Comparison of ENCODE assay signal across 11 cellular contexts in the genomic region with DNA sequence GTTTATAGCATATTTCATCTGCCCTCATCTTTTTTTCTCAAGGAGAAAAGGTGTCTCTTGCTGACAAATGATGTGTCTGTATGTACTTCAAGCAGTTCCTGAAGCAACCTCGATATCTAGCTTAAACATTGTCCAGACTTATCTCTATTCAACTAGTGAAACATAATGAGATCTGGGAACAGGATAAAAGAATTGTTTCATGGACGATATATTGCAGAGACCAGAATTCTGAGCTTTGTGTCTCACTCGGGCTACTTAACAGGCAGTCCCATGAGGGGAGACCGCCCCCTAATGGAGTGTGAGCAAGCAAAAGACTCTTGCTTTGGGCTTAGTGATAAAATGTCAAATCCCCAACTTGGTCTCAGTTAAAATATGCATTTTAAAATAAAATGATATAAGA.
DNase-seq lines count a peak whose midpoint lies in the region; ATAC-seq, FAIRE-seq and TF ChIP-seq lines count a peak whose summit lies in the region.
"Had no signal": no experiment of that assay in that cellular context is flagged by ENCODE, and none has a peak within 500 bp of the region (broad histone marks: within the 10 kb centered on the region; RNA-seq: fewer than 3 reads in every experiment).

No MANE protein-coding gene starts in this region.

- H3K27ac Mint-ChIP-seq in naive thymus-derived CD8-positive, alpha-beta T cell, result no peak overlapping the region
- H3K27ac Mint-ChIP-seq: dendritic cell treated with granulocyte-macrophage colony-stimulating factor and Interleukin-4, amounts not matched to agents 40 ng/mL and 50 ng/mL, for 4 days; naive B cell; stimulated activated memory B cell treated with anti-CD40 and anti-IgM and Interleukin-4, amounts not matched to agents 10 μg/mL and 1 μg/mL and 100 μg/mL, for 72 hours had no signal

- peaks cover 0 to 42% (median 14%) of the 10 kb centered on the region in 9 donors for H3K9me3 Mint-ChIP-seq in naive thymus-derived CD8-positive, alpha-beta T cell

- H3K27me3 Mint-ChIP-seq in naive thymus-derived CD8-positive, alpha-beta T cell, result no peaks in the 10 kb centered on the region
- H3K27me3 Mint-ChIP-seq: dendritic cell treated with granulocyte-macrophage colony-stimulating factor and Interleukin-4, amounts not matched to agents 40 ng/mL and 50 ng/mL, for 4 days; naive B cell; stimulated activated memory B cell treated with anti-CD40 and anti-IgM and Interleukin-4, amounts not matched to agents 10 μg/mL and 1 μg/mL and 100 μg/mL, for 72 hours had no signal

- peaks cover 0 to 4% (median 0%) of the 10 kb centered on the region in 3 donors for H3K36me3 Mint-ChIP-seq in naive thymus-derived CD8-positive, alpha-beta T cell
- H3K36me3 Mint-ChIP-seq: naive B cell; stimulated activated memory B cell treated with anti-CD40 and anti-IgM and Interleukin-4, amounts not matched to agents 10 μg/mL and 1 μg/mL and 100 μg/mL, for 72 hours had no signal

- H3K27me3 ChIP-seq in SJCRH30 (no peaks in the 10 kb centered on the region), lower lobe of right lung (ENCODE audit: low read depth) (no peaks in the 10 kb centered on the region), esophagus squamous epithelium (no peaks in the 10 kb centered on the region)

- no peak for DNase-seq in D721Med (ENCODE audit: insufficient read length, low spot score)
- DNase-seq in NCI-H1092 (lab: John Stamatoyannopoulos, UW), result peak; percentile 44
- DNase-seq in SJCRH30, result peak; percentile 72 to 82
- peak; percentile 9 for DNase-seq in kidney tubule cell (ENCODE audit: low spot score)
- DNase-seq in activated T-cell treated with anti-CD3 and anti-CD28 coated beads for 4 hours, result no peak
- DNase-seq in naive thymus-derived CD8-positive, alpha-beta T cell, result no peak
- no peak for DNase-seq in lower lobe of right lung
- no peak for DNase-seq in esophagus squamous epithelium (lab: John Stamatoyannopoulos, UW)
- DNase-seq: naive B cell had no signal

- intact Hi-C loops in lower lobe of right lung (cut with DNase I) (no loop called here), esophagus squamous epithelium (cut with DNase I) (no loop called here)

- H3K36me3 ChIP-seq in SJCRH30 (no peaks in the 10 kb centered on the region), lower lobe of right lung (no peaks in the 10 kb centered on the region), esophagus squamous epithelium (no peaks in the 10 kb centered on the region)

- H3K4me1 ChIP-seq in SJCRH30, result no peaks in the 10 kb centered on the region
- no peaks in the 10 kb centered on the region for H3K4me1 ChIP-seq in lower lobe of right lung
- no peaks in the 10 kb centered on the region for H3K4me1 ChIP-seq in esophagus squamous epithelium

- no peak overlapping the region for H3K4me3 ChIP-seq in SJCRH30
- no peak overlapping the region for H3K4me3 ChIP-seq in lower lobe of right lung
- no peak overlapping the region for H3K4me3 ChIP-seq in esophagus squamous epithelium

- no peak overlapping the region for H3K27ac ChIP-seq in SJCRH30
- no peak overlapping the region for H3K27ac ChIP-seq in lower lobe of right lung
- H3K27ac ChIP-seq in esophagus squamous epithelium, result no peak overlapping the region

- ATAC-seq in naive thymus-derived CD8-positive, alpha-beta T cell, result no peak
- ATAC-seq in lower lobe of right lung, result no peak
- ATAC-seq: stimulated activated memory B cell treated with anti-CD40 and anti-IgM and Interleukin-4, amounts not matched to agents 10 μg/mL and 1 μg/mL and 100 μg/mL, for 72 hours had no signal

- no peaks in the 10 kb centered on the region for H3K4me1 Mint-ChIP-seq in naive thymus-derived CD8-positive, alpha-beta T cell
- H3K4me1 Mint-ChIP-seq: naive B cell; stimulated activated memory B cell treated with anti-CD40 and anti-IgM and Interleukin-4, amounts not matched to agents 10 μg/mL and 1 μg/mL and 100 μg/mL, for 72 hours had no signal

- H3K4me3 Mint-ChIP-seq in naive thymus-derived CD8-positive, alpha-beta T cell, result no peak overlapping the region
- H3K4me3 Mint-ChIP-seq: dendritic cell treated with granulocyte-macrophage colony-stimulating factor and Interleukin-4, amounts not matched to agents 40 ng/mL and 50 ng/mL, for 4 days; naive B cell; stimulated activated memory B cell treated with anti-CD40 and anti-IgM and Interleukin-4, amounts not matched to agents 10 μg/mL and 1 μg/mL and 100 μg/mL, for 72 hours had no signal

- POLR2A ChIA-PET in naive thymus-derived CD8-positive, alpha-beta T cell (lab: Charles Lee), result no interaction called here

- H3K9me3 ChIP-seq in SJCRH30 (replicated peaks) (no peaks in the 10 kb centered on the region), lower lobe of right lung (no peaks in the 10 kb centered on the region), esophagus squamous epithelium (peaks cover 0 to 12% (median 0%) of the 10 kb centered on the region in 3 donors)

- TF ChIP-seq POLR2A in esophagus squamous epithelium (IDR thresholded peaks at IDR 0.05), result no peak

- TF ChIP-seq CTCF in D721Med (IDR thresholded peaks at IDR 0.05; ENCODE audit: insufficient read depth, missing control alignments) (peak; percentile 79), lower lobe of right lung (IDR thresholded peaks at IDR 0.05) (no peak), esophagus squamous epithelium (IDR thresholded peaks at IDR 0.05) (no peak)

- FAIRE-seq in D721Med (lab: Jason Lieb, UNC), result peak; percentile 35

- 5 to 6% methylated on average over 4 of the region's 4 CpGs for WGBS in esophagus squamous epithelium, 2 donors

Comparison
In these comparisons a context has a peak if more than half of its experiments do, and no peak if none do; other contexts are left out.
1. DNase-seq: peak in NCI-H1092 (single experiment), SJCRH30 (2 of 2) and kidney tubule cell (single experiment); none in D721Med (single experiment), activated T-cell treated with anti-CD3 and anti-CD28 coated beads for 4 hours (single experiment), naive thymus-derived CD8-positive, alpha-beta T cell (0 of 10), lower lobe of right lung (single experiment) and esophagus squamous epithelium (single experiment).